8 cellular contexts compared by ENCODE assay signal in the genomic region with DNA sequence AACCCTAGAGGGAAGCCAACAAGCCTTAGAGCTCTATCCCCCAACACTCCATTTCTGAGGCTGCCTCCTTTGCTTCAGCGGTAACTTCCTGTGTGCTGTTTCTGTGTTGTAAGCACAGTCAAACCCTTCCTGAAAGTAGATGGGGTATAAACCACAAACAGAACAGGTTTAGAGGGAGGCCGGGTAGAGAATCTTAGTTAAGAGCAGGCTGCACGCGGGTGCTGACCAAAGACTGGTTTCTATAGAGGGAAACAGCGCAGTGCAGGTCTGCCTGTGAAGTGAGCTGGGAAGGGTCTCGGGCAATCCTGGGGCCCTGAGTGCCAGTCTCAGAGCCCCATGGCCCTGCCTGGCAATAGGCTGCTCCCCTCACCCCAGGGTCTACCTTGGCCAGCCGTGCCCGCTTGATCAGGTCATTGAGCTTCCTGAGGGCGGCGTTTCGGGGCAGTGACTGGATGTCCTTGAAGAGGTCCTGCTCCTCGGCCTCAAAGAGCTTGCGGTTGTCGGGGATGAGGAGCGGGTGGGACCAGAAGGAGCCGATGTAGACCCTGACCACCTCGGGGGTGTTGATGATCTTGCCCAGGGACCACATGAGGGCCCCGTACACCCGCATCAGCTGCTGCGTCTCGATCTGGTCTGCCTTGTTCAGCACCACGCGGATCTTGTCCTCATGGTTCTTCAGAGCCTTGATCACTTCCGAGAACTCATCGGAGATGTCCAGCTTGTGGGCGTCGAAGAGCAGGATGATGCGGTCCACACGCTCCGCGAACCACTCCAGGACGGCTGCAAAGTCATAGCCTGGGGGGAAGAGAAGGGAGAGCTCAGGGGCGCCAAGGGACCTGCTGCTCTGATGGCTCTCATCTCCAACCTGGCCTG. TPM values are rescaled to one million over a fixed set of nuclear protein-coding genes. Genes with fewer than 3 reads are reported as not detected.
A peak's percentile ranks its signal among the peaks of the same experiment; 100 is the strongest.
DNase-seq lines count a peak whose midpoint lies in the region; ATAC-seq and TF ChIP-seq lines count a peak whose summit lies in the region.

No MANE protein-coding gene starts in this region.

- intact Hi-C loops in vagina (cut with DNase I) = no loop called here

- H2BK120ac ChIP-seq in mesenchymal stem cell (ENCODE audit: low read depth, low read length) = no peak overlapping the region

- H3K23ac ChIP-seq in mesenchymal stem cell (ENCODE audit: low read length in 2 of 2) = no peak overlapping the region

- H3K36me3 ChIP-seq in vagina (peaks cover 0 to 21% of the 10 kb centered on the region in 2 donors), mesenchymal stem cell (ENCODE audit: control insufficient read depth in 1 of 2, insufficient read depth in 2 of 2, low read depth in 1 of 2, low read length in 2 of 2) (peaks cover 36 to 55% of the 10 kb centered on the region in 2 experiments)

- H4K91ac ChIP-seq in mesenchymal stem cell (ENCODE audit: low read length) = no peak overlapping the region

- no peak overlapping the region for H3K4ac ChIP-seq in mesenchymal stem cell (ENCODE audit: low read depth in 1 of 2, low read length in 2 of 2)

- peak overlapping the region; percentile 91 for H3K27ac ChIP-seq in epithelial cell of prostate
- H3K27ac ChIP-seq in vagina = peak overlapping the region; percentile 3
- H3K27ac ChIP-seq in mesenchymal stem cell (ENCODE audit: low read length, poor library complexity, severe bottlenecking) = no peak overlapping the region

- no peak overlapping the region for H2BK15ac ChIP-seq in mesenchymal stem cell (ENCODE audit: low read depth, poor library complexity, severe bottlenecking)

- H3K9me3 ChIP-seq in vagina = no peaks in the 10 kb centered on the region
- no peaks in the 10 kb centered on the region for H3K9me3 ChIP-seq in mesenchymal stem cell (ENCODE audit: control insufficient read depth, low read length)

- no peak overlapping the region for H3K18ac ChIP-seq in mesenchymal stem cell (ENCODE audit: low read depth in 1 of 2, low read length in 2 of 2)

- no peak overlapping the region for H3K4me2 ChIP-seq in mesenchymal stem cell (ENCODE audit: low read length, poor library complexity, severe bottlenecking)

- no peak overlapping the region for H2BK12ac ChIP-seq in mesenchymal stem cell (ENCODE audit: low read length in 2 of 2)

- no peak overlapping the region for H2AK5ac ChIP-seq in mesenchymal stem cell (ENCODE audit: low read length, severe bottlenecking)

- WGBS in mesenchymal stem cell = 96% methylated on average over 33 of the region's 33 CpGs

- no peak overlapping the region for H2BK5ac ChIP-seq in mesenchymal stem cell (ENCODE audit: low read depth, low read length, poor library complexity, severe bottlenecking)

- no peak overlapping the region for H4K8ac ChIP-seq in mesenchymal stem cell (ENCODE audit: low read length)

- TF ChIP-seq CTCF in vagina (IDR thresholded peaks at IDR 0.05) = no peak

- H3K79me1 ChIP-seq in mesenchymal stem cell (replicated peaks; ENCODE audit: low read length, poor library complexity, severe bottlenecking) = peaks cover 17% of the 10 kb centered on the region

- peak; percentile 70 for ATAC-seq in HG02973 (IDR thresholded peaks at IDR 0.05; ENCODE audit: unreplicated experiment)

- no peak overlapping the region for H3K9ac ChIP-seq in mesenchymal stem cell (ENCODE audit: low read length)

- TF ChIP-seq POLR2A in Raji (IDR thresholded peaks at IDR 0.05; ENCODE audit: insufficient read depth, low read depth, low read length) = 0 out of 2 replicates have a peak, but pooled peaks have one; percentile 27
- TF ChIP-seq POLR2A in vagina (IDR thresholded peaks at IDR 0.05) = no peak

- H3K14ac ChIP-seq in mesenchymal stem cell (ENCODE audit: low read length in 2 of 2) = peak overlapping the region in 1 of 2 experiments; percentile 55

- no peak overlapping the region for H2AFZ ChIP-seq in mesenchymal stem cell (ENCODE audit: low read depth, low read length)

- H3K4me1 ChIP-seq in vagina (peaks cover 61% of the 10 kb centered on the region), mesenchymal stem cell (ENCODE audit: control insufficient read depth, insufficient read depth, low read depth, low read length) (peaks cover 64% of the 10 kb centered on the region)

- H3K27me3 ChIP-seq in vagina (no peaks in the 10 kb centered on the region), mesenchymal stem cell (ENCODE audit: control insufficient read depth in 1 of 2, insufficient read depth in 1 of 2, low read length in 2 of 2) (no peaks in the 10 kb centered on the region)

- H3K4me3 ChIP-seq in vagina (no peak overlapping the region), mesenchymal stem cell (ENCODE audit: insufficient read depth in 1 of 2, low read depth in 1 of 2, low read length in 2 of 2) (no peak overlapping the region)

- DNase-seq in activated effector memory CD4-positive, alpha-beta T cell treated with anti-CD3 and anti-CD28 coated beads, Interleukin-2, amount 50 U/mL, for 16 hours = peak; percentile 84
- no peak for DNase-seq in activated effector memory CD4-positive, alpha-beta T cell treated with Interleukin-2 at 50 U/mL for 16 hours
- DNase-seq in epithelial cell of prostate (ENCODE audit: low read depth, low spot score) = no peak
- no peak for DNase-seq in vagina (ENCODE audit: extremely low spot score in 2 of 2)
- no peak for DNase-seq in NCI-H748 treated with DMSO at 0.1 percent for 48 hours (lab: John Stamatoyannopoulos, UW)
- no peak for DNase-seq in mesenchymal stem cell

RNA-seq across cellular contexts. Expression of a gene that starts 15.3 kb away (rescaled TPM):
- 13.0 TPM for total RNA-seq in vagina
- 0.26 TPM for polyA plus RNA-seq in mesenchymal stem cell (2013, experiment 1 of 2)
- 0.21 TPM for polyA plus RNA-seq in mesenchymal stem cell (2013, experiment 2 of 2)

RNA-seq across cellular contexts. Expression of a gene that starts 18.6 kb away (rescaled TPM):
- 61.6 TPM for total RNA-seq in vagina
- 57.6 TPM for polyA plus RNA-seq in mesenchymal stem cell (2013, experiment 1 of 2)
- polyA plus RNA-seq in mesenchymal stem cell (2013, experiment 2 of 2) = 57.2 TPM

RNA-seq across cellular contexts. Expression of a gene that starts 49.4 kb away (rescaled TPM):
- total RNA-seq in vagina = 27.0 TPM
- 30.3 TPM for polyA plus RNA-seq in mesenchymal stem cell (2013, experiment 1 of 2)
- polyA plus RNA-seq in mesenchymal stem cell (2013, experiment 2 of 2) = 29.2 TPM

RNA-seq across cellular contexts. Expression of a gene that starts 56.8 kb away (rescaled TPM):
- 20.6 TPM for total RNA-seq in vagina
- polyA plus RNA-seq in mesenchymal stem cell (2013, experiment 1 of 2) = 12.3 TPM
- 13.7 TPM for polyA plus RNA-seq in mesenchymal stem cell (2013, experiment 2 of 2)

RNA-seq across cellular contexts. Expression of a gene that starts 57.2 kb away (rescaled TPM):
- total RNA-seq in vagina = 27.0 TPM
- polyA plus RNA-seq in mesenchymal stem cell (2013, experiment 1 of 2) = 6.2 TPM
- 6.0 TPM for polyA plus RNA-seq in mesenchymal stem cell (2013, experiment 2 of 2)
